19 cellular contexts compared by ENCODE assay signal in the genomic region with DNA sequence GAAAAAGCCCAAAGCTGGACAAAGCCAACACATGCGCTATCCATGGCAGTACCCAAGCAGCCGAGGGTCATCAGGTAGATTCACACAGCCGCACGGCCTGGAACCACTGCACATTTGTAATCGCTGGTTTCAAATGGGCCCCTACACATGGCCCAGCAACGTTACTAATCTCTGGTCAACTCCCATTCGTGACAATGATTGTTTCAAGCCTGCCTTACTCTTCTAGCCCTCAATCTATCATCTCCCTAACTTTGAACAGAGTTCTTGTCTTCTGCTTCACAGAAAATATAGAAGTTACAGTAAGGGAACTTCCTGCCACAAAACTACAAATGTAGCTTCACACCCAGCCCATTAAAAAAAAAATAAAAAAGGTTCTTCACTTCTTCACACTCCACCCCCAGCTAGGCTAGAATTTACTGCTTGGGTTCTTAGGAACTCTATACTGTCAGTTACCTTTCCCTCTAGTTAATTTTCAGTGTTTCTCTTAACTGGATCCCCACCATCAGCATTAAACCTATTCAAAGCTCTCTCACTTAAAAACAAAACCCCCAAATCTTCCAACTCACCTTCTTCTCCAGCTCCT. TPM values are rescaled to one million over a fixed set of nuclear protein-coding genes. Genes with fewer than 3 reads are reported as not detected.
A peak's percentile ranks its signal among the peaks of the same experiment; 100 is the strongest.
DNase-seq lines count a peak whose midpoint lies in the region; ATAC-seq and TF ChIP-seq lines count a peak whose summit lies in the region.
"Had no signal": no experiment of that assay in that cellular context is flagged by ENCODE, and none has a peak within 500 bp of the region (broad histone marks: within the 10 kb centered on the region; RNA-seq: fewer than 3 reads in every experiment).

No MANE protein-coding gene starts in this region.

- H3K9me3 ChIP-seq in CD4-positive, alpha-beta T cell (ENCODE audit: control insufficient read depth, low read length), result no peaks in the 10 kb centered on the region
- H3K9me3 ChIP-seq in CD8-positive, alpha-beta memory T cell (ENCODE audit: low read length), result no peaks in the 10 kb centered on the region
- H3K9me3 ChIP-seq: heart left ventricle, suprapubic skin had no signal

- ATAC-seq in CD4-positive, alpha-beta T cell (ENCODE audit: poor library complexity), result peak; percentile 61
- ATAC-seq in sciatic nerve, result no peak
- ATAC-seq: heart left ventricle had no signal

- H3K79me1 ChIP-seq in mesendoderm (ENCODE audit: low read length), result no peaks in the 10 kb centered on the region

- no peak overlapping the region for H3K23ac ChIP-seq in mesendoderm (ENCODE audit: low read length)

- no peak overlapping the region for H2BK5ac ChIP-seq in mesendoderm (ENCODE audit: low read length)

- H3K9me3 Mint-ChIP-seq in CD4-positive, alpha-beta T cell, result no peaks in the 10 kb centered on the region
- no peaks in the 10 kb centered on the region for H3K9me3 Mint-ChIP-seq in CD8-positive, alpha-beta memory T cell
- no peaks in the 10 kb centered on the region for H3K9me3 Mint-ChIP-seq in activated T-helper 2 cell treated with anti-CD3 and anti-CD28 coated beads, Interferon-gamma antibody, Interleukin-2, Interleukin-4, amounts not matched to agents 10 μg/mL and 5 μg/mL and 100 μg/mL, durations not matched to agents 14 hours and 24 hours and 36 hours
- H3K9me3 Mint-ChIP-seq: naive B cell had no signal

- peaks cover 47% of the 10 kb centered on the region for H3K36me3 Mint-ChIP-seq in CD4-positive, alpha-beta T cell (ENCODE audit: low read depth)
- peaks cover 26 to 49% (median 28%) of the 10 kb centered on the region in 3 donors for H3K36me3 Mint-ChIP-seq in CD8-positive, alpha-beta memory T cell
- peaks cover 76% of the 10 kb centered on the region for H3K36me3 Mint-ChIP-seq in activated T-helper 2 cell treated with anti-CD3 and anti-CD28 coated beads, Interferon-gamma antibody, Interleukin-2, Interleukin-4, amounts not matched to agents 10 μg/mL and 5 μg/mL and 100 μg/mL, durations not matched to agents 14 hours and 24 hours and 36 hours (ENCODE audit: low read depth)

- peak overlapping the region; percentile 52 for H3K27ac Mint-ChIP-seq in CD4-positive, alpha-beta T cell
- H3K27ac Mint-ChIP-seq in CD8-positive, alpha-beta memory T cell, result peak overlapping the region in 7 of 8 donors; percentile 1 to 78 (median 74)
- peak overlapping the region; percentile 67 for H3K27ac Mint-ChIP-seq in activated T-helper 2 cell treated with anti-CD3 and anti-CD28 coated beads, Interferon-gamma antibody, Interleukin-2, Interleukin-4, amounts not matched to agents 10 μg/mL and 5 μg/mL and 100 μg/mL, durations not matched to agents 14 hours and 24 hours and 36 hours

- peaks cover 44% of the 10 kb centered on the region for H3K4me1 Mint-ChIP-seq in CD4-positive, alpha-beta T cell (ENCODE audit: low read depth)
- peaks cover 38 to 49% (median 39%) of the 10 kb centered on the region in 3 donors for H3K4me1 Mint-ChIP-seq in CD8-positive, alpha-beta memory T cell
- H3K4me1 Mint-ChIP-seq in activated T-helper 2 cell treated with anti-CD3 and anti-CD28 coated beads, Interferon-gamma antibody, Interleukin-2, Interleukin-4, amounts not matched to agents 10 μg/mL and 5 μg/mL and 100 μg/mL, durations not matched to agents 14 hours and 24 hours and 36 hours (ENCODE audit: low read depth), result peaks cover 36% of the 10 kb centered on the region

- POLR2A ChIA-PET in CD4-positive, alpha-beta T cell (lab: Charles Lee), result interaction anchor here (0.8 to 1.2 kb wide), 3 partner anchors 11 to 150 kb away, joined by 3 to 5 read pairs (median 4); partner anchors contain the start of gene IRF2
- POLR2A ChIA-PET in CD8-positive, alpha-beta memory T cell (lab: Charles Lee), result no interaction called here

- H3K36me3 ChIP-seq in CD8-positive, alpha-beta memory T cell (ENCODE audit: insufficient read depth, low read length), result peaks cover 18% of the 10 kb centered on the region
- no peaks in the 10 kb centered on the region for H3K36me3 ChIP-seq in mesendoderm (ENCODE audit: control insufficient read depth, insufficient read depth, low read length)

- H3K4me3 Mint-ChIP-seq in CD4-positive, alpha-beta T cell, result peak overlapping the region; percentile 32
- peak overlapping the region in 4 of 7 donors; percentile 2 to 69 (median 10) for H3K4me3 Mint-ChIP-seq in CD8-positive, alpha-beta memory T cell
- H3K4me3 Mint-ChIP-seq in activated T-helper 2 cell treated with anti-CD3 and anti-CD28 coated beads, Interferon-gamma antibody, Interleukin-2, Interleukin-4, amounts not matched to agents 10 μg/mL and 5 μg/mL and 100 μg/mL, durations not matched to agents 14 hours and 24 hours and 36 hours (ENCODE audit: low read depth), result no peak overlapping the region

- H3K79me2 ChIP-seq in mesendoderm (ENCODE audit: control insufficient read depth, insufficient read depth, low read length), result no peaks in the 10 kb centered on the region

- H3K27ac ChIP-seq in CD4-positive, alpha-beta T cell (ENCODE audit: low read depth, low read length), result no peak overlapping the region
- no peak overlapping the region for H3K27ac ChIP-seq in CD8-positive, alpha-beta memory T cell (ENCODE audit: low read depth, low read length)
- no peak overlapping the region for H3K27ac ChIP-seq in mesendoderm (ENCODE audit: low read depth, low read length)
- H3K27ac ChIP-seq: heart left ventricle, SK-N-MC, skin epidermis, suprapubic skin had no signal

- no peak for DNase-seq in CD4-positive, alpha-beta T cell
- DNase-seq in CD8-positive, alpha-beta memory T cell, result no peak
- DNase-seq in activated T-helper 2 cell treated with anti-CD3 and anti-CD28 coated beads, Interferon-gamma antibody, Interleukin-2, Interleukin-4, amounts not matched to agents 10 μg/mL and 5 μg/mL and 100 μg/mL, durations not matched to agents 14 hours and 24 hours and 36 hours (ENCODE audit: low spot score), result no peak
- DNase-seq in mesendoderm (no peak), NCI-H345 (lab: John Stamatoyannopoulos, UW) (no peak), sciatic nerve (ENCODE audit: low spot score) (no peak), HK-2 (ENCODE audit: unreplicated experiment) (no peak)
- DNase-seq: AML-193; aorta; GDM1; heart left ventricle; naive B cell; NCI-H1930; NCI-H446; stimulated activated CD4-positive, alpha-beta T cell treated with anti-CD3 and anti-CD28 coated beads, Interleukin-4, amount 100 ng/mL, for 1 hour had no signal

- intact Hi-C loops in CD4-positive, alpha-beta T cell (cut with DNase I, micrococcal nuclease), result no loop called here
- intact Hi-C loops in activated T-helper 2 cell treated with anti-CD3 and anti-CD28 coated beads, Interferon-gamma antibody, Interleukin-2, Interleukin-4, amounts not matched to agents 10 μg/mL and 5 μg/mL and 100 μg/mL, durations not matched to agents 14 hours and 24 hours and 36 hours (cut with micrococcal nuclease), result loop anchor here (5.0 kb wide), 1 partner anchor 43 kb away; no protein-coding TSS in a partner anchor
- intact Hi-C loops in sciatic nerve (cut with DNase I), result no loop called here

- H3K4me1 ChIP-seq in CD8-positive, alpha-beta memory T cell (ENCODE audit: insufficient read depth, low read length), result peaks cover 27% of the 10 kb centered on the region
- H3K4me1 ChIP-seq in mesendoderm (ENCODE audit: control insufficient read depth, low read depth, low read length), result no peaks in the 10 kb centered on the region
- H3K4me1 ChIP-seq: heart left ventricle, suprapubic skin had no signal

- TF ChIP-seq CTCF in CD4-positive, alpha-beta T cell (IDR thresholded peaks at IDR 0.05), result no peak

- H3K18ac ChIP-seq in mesendoderm (ENCODE audit: low read length), result no peak overlapping the region

- CTCF ChIA-PET in CD4-positive, alpha-beta T cell (lab: Charles Lee), result no interaction called here
- CTCF ChIA-PET in CD8-positive, alpha-beta memory T cell (lab: Charles Lee), result no interaction called here

- no peak overlapping the region for H3K9ac ChIP-seq in mesendoderm (ENCODE audit: low read length)

- no peak overlapping the region for H2BK15ac ChIP-seq in mesendoderm (replicated peaks; ENCODE audit: low read depth)

- H3K4me2 ChIP-seq in mesendoderm (ENCODE audit: low read length), result no peak overlapping the region

- no peak overlapping the region for H4K8ac ChIP-seq in mesendoderm (ENCODE audit: low read depth, low read length)

- no peak overlapping the region for H3K56ac ChIP-seq in mesendoderm (ENCODE audit: low read length)

- H2AK5ac ChIP-seq in mesendoderm (ENCODE audit: low read length), result no peak overlapping the region

- H3K27me3 ChIP-seq in CD4-positive, alpha-beta T cell (ENCODE audit: control insufficient read depth, insufficient read depth, low read length), result no peaks in the 10 kb centered on the region
- no peaks in the 10 kb centered on the region for H3K27me3 ChIP-seq in CD8-positive, alpha-beta memory T cell (ENCODE audit: insufficient read depth, low read length, poor library complexity, severe bottlenecking)
- H3K27me3 ChIP-seq in mesendoderm (ENCODE audit: insufficient read depth, low read length, poor library complexity), result no peaks in the 10 kb centered on the region
- H3K27me3 ChIP-seq: heart left ventricle, suprapubic skin had no signal

- peak overlapping the region; percentile 64 for H2BK120ac ChIP-seq in mesendoderm (ENCODE audit: low read depth, low read length)

- WGBS in mesendoderm (ENCODE audit: extremely low coverage, insufficient coverage, low lambda C conversion rate), result no CpG with 5 or more reads among the region's 7 CpGs

- no peaks in the 10 kb centered on the region for H3K27me3 Mint-ChIP-seq in CD4-positive, alpha-beta T cell
- no peaks in the 10 kb centered on the region for H3K27me3 Mint-ChIP-seq in CD8-positive, alpha-beta memory T cell
- H3K27me3 Mint-ChIP-seq in activated T-helper 2 cell treated with anti-CD3 and anti-CD28 coated beads, Interferon-gamma antibody, Interleukin-2, Interleukin-4, amounts not matched to agents 10 μg/mL and 5 μg/mL and 100 μg/mL, durations not matched to agents 14 hours and 24 hours and 36 hours (ENCODE audit: low read depth), result no peaks in the 10 kb centered on the region
- H3K27me3 Mint-ChIP-seq: naive B cell had no signal

- no peak overlapping the region for H3K4me3 ChIP-seq in CD8-positive, alpha-beta memory T cell (ENCODE audit: low read length)
- H3K4me3 ChIP-seq in mesendoderm (ENCODE audit: low read length), result no peak overlapping the region
- H3K4me3 ChIP-seq: heart left ventricle, lung, SK-N-MC, skin epidermis, suprapubic skin had no signal

- H3K4ac ChIP-seq in mesendoderm (ENCODE audit: low read depth, low read length), result no peak overlapping the region

- no peak overlapping the region for H4K5ac ChIP-seq in mesendoderm (ENCODE audit: low read length)

RNA-seq across cellular contexts. Expression of gene CASP3, which starts 24.2 kb away (rescaled TPM):
- total RNA-seq in CD4-positive, alpha-beta T cell, result 10 to 100 TPM; 11.9 to 12.2 TPM
- total RNA-seq in CD8-positive, alpha-beta memory T cell, result 10 to 100 TPM; 75.1 to 77.1 TPM
- polyA plus RNA-seq in CD8-positive, alpha-beta memory T cell, result 7.1 TPM
- total RNA-seq in activated T-helper 2 cell treated with anti-CD3 and anti-CD28 coated beads, Interferon-gamma antibody, Interleukin-2, Interleukin-4, amounts not matched to agents 10 μg/mL and 5 μg/mL and 100 μg/mL, durations not matched to agents 14 hours and 24 hours and 36 hours, result 90.9 and 94.1 TPM in 2 replicates
- polyA plus RNA-seq in mesendoderm (2013, experiment 1 of 2), result 130 TPM
- polyA plus RNA-seq in mesendoderm (2013, experiment 2 of 2), result 135 TPM
- 17.6 TPM for total RNA-seq in sciatic nerve

RNA-seq across cellular contexts. Expression of gene PRIMPOL, which starts 24.5 kb away (rescaled TPM):
- 1 to 10 TPM; 4.2 TPM for total RNA-seq in CD4-positive, alpha-beta T cell
- 10 to 100 TPM; 19.0 to 20.2 TPM for total RNA-seq in CD8-positive, alpha-beta memory T cell
- 13.8 TPM for polyA plus RNA-seq in CD8-positive, alpha-beta memory T cell
- 16.2 and 17.6 TPM in 2 replicates for total RNA-seq in activated T-helper 2 cell treated with anti-CD3 and anti-CD28 coated beads, Interferon-gamma antibody, Interleukin-2, Interleukin-4, amounts not matched to agents 10 μg/mL and 5 μg/mL and 100 μg/mL, durations not matched to agents 14 hours and 24 hours and 36 hours
- polyA plus RNA-seq in mesendoderm (2013, experiment 1 of 2), result 3.7 TPM
- polyA plus RNA-seq in mesendoderm (2013, experiment 2 of 2), result 3.7 TPM
- total RNA-seq in sciatic nerve, result 30.9 TPM
